ENCODE assay signal across 21 cellular contexts in the genomic region with DNA sequence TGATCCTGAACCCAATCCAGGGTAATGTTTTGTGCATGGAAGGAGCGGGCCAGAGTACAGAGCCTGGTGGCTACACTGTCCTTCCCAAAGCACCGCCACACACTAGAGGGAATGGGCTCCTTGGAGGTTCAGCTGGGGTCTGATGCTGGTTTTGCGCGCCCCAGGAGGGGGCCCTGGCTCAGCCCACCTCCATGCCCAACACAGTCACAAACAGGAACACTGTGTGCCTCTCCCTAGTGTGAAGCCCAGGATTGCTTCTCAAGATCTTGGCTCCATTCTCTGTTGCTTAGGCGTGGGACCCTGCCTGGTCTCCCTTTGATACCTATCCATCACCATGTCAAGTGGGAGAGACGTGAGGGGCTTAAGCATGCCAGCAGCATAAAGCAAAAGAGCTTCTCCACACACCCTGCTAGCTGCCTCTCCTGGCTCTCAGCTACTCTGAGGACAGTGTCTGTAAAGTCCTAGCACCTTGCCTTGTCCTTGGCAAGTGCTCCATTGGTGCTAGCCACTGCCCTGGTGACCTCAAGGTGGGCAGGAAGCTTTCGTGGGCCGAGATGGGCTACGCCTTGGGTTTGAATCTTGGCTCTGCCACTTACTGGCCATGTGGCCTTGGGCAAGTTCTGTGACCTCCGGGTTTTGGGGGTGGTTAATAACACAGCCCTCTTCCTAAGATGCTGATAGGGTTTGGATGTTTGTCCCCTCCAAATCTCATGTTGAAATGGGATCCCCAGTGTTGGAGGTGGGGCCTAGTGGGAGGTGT.
"Had no signal": no experiment of that assay in that cellular context is flagged by ENCODE, and none has a peak within 500 bp of the region (broad histone marks: within the 10 kb centered on the region; RNA-seq: fewer than 3 reads in every experiment).

No MANE protein-coding gene starts in this region.

- H3K36me3 ChIP-seq: esophagus muscularis mucosa, gastrocnemius medialis, heart right ventricle, neural progenitor cell, pancreas, prostate gland, right lobe of liver, thoracic aorta, transverse colon had no signal

- H3K9me3 Mint-ChIP-seq: mesothelial cell of epicardium; natural killer cell; neural progenitor cell; stimulated activated memory B cell treated with anti-CD40 and anti-IgM and Interleukin-4, amounts not matched to agents 10 μg/mL and 1 μg/mL and 100 μg/mL, for 72 hours; stimulated activated naive CD8-positive, alpha-beta T cell treated with anti-CD3 and anti-CD28 coated beads, Interleukin-15, amount 100 ng/mL, for 72 hours had no signal

- H3K27me3 Mint-ChIP-seq: stimulated activated naive CD8-positive, alpha-beta T cell treated with anti-CD3 and anti-CD28 coated beads, Interleukin-15, amount 100 ng/mL, for 72 hours had no signal

- H3K4me3 Mint-ChIP-seq: mesothelial cell of epicardium; natural killer cell; neural progenitor cell; stimulated activated memory B cell treated with anti-CD40 and anti-IgM and Interleukin-4, amounts not matched to agents 10 μg/mL and 1 μg/mL and 100 μg/mL, for 72 hours; stimulated activated naive CD8-positive, alpha-beta T cell treated with anti-CD3 and anti-CD28 coated beads, Interleukin-15, amount 100 ng/mL, for 72 hours had no signal

- H3K36me3 Mint-ChIP-seq: natural killer cell; stimulated activated memory B cell treated with anti-CD40 and anti-IgM and Interleukin-4, amounts not matched to agents 10 μg/mL and 1 μg/mL and 100 μg/mL, for 72 hours had no signal

- DNase-seq: effector memory CD4-positive, alpha-beta T cell; gastrocnemius medialis; heart right ventricle; hypothalamus; kidney glomerular epithelial cell; natural killer cell; nucleus accumbens; right lobe of liver; stimulated activated CD4-positive, alpha-beta T cell treated with anti-CD3 and anti-CD28 coated beads, Interleukin-15, amount 100 ng/mL, for 24 hours; stimulated activated CD4-positive, alpha-beta T cell treated with anti-CD3 and anti-CD28 coated beads, Interleukin-1b, Interleukin-23, amount 100 ng/mL, for 48 hours; stimulated activated CD4-positive, alpha-beta T cell treated with anti-CD3 and anti-CD28 coated beads, Interleukin-4, amount 100 ng/mL, for 24 hours; stimulated activated naive CD8-positive, alpha-beta T cell treated with anti-CD3 and anti-CD28 coated beads, Interleukin-15, amount 100 ng/mL, for 72 hours; transverse colon had no signal

- H3K27me3 ChIP-seq: esophagus muscularis mucosa, gastrocnemius medialis, heart right ventricle, neural progenitor cell, pancreas, right lobe of liver, transverse colon had no signal

- H3K4me1 Mint-ChIP-seq: natural killer cell; stimulated activated memory B cell treated with anti-CD40 and anti-IgM and Interleukin-4, amounts not matched to agents 10 μg/mL and 1 μg/mL and 100 μg/mL, for 72 hours had no signal

- H3K27ac Mint-ChIP-seq: mesothelial cell of epicardium; natural killer cell; neural progenitor cell; stimulated activated memory B cell treated with anti-CD40 and anti-IgM and Interleukin-4, amounts not matched to agents 10 μg/mL and 1 μg/mL and 100 μg/mL, for 72 hours; stimulated activated naive CD8-positive, alpha-beta T cell treated with anti-CD3 and anti-CD28 coated beads, Interleukin-15, amount 100 ng/mL, for 72 hours had no signal

- H3K4me1 ChIP-seq: right lobe of liver had no signal

- H3K4me3 ChIP-seq: esophagus muscularis mucosa, gastrocnemius medialis, heart right ventricle, neural progenitor cell, pancreas, prostate gland, right lobe of liver, thoracic aorta, transverse colon had no signal

- H3K9me3 ChIP-seq: esophagus muscularis mucosa, gastrocnemius medialis, heart right ventricle, pancreas, prostate gland, right lobe of liver, thoracic aorta, transverse colon had no signal

- ATAC-seq: gastrocnemius medialis; heart right ventricle; natural killer cell; pancreas; right lobe of liver; stimulated activated memory B cell treated with anti-CD40 and anti-IgM and Interleukin-4, amounts not matched to agents 10 μg/mL and 1 μg/mL and 100 μg/mL, for 72 hours; stimulated activated naive CD8-positive, alpha-beta T cell treated with anti-CD3 and anti-CD28 coated beads, Interleukin-15, amount 100 ng/mL, for 72 hours had no signal

- H3K27ac ChIP-seq: epithelial cell of prostate, esophagus muscularis mucosa, gastrocnemius medialis, heart right ventricle, neural progenitor cell, pancreas, prostate gland, right lobe of liver, thoracic aorta, transverse colon had no signal
